ENCODE assay signal across 26 cellular contexts in genomic region chr16:79635488-79635887, GRCh38. TPM values are rescaled to one million over a fixed set of nuclear protein-coding genes. Genes with fewer than 3 reads are reported as not detected.
A peak's percentile ranks its signal among the peaks of the same experiment; 100 is the strongest.
DNase-seq lines count a peak whose midpoint lies in the region; ATAC-seq, FAIRE-seq and TF ChIP-seq lines count a peak whose summit lies in the region.
"Had no signal": no experiment of that assay in that cellular context is flagged by ENCODE, and none has a peak within 500 bp of the region (broad histone marks: within the 10 kb centered on the region; RNA-seq: fewer than 3 reads in every experiment).

No MANE protein-coding gene starts in this region.

- H3K27me3 ChIP-seq in bronchial epithelial cell (ENCODE audit: control insufficient read depth, insufficient read depth, low read length) = no peaks in the 10 kb centered on the region
- H3K27me3 ChIP-seq: BE2C, BLaER1 had no signal

- ATAC-seq in esophagus mucosa (peak; percentile 80), HG03097 (IDR thresholded peaks at IDR 0.05; ENCODE audit: low FRiP score, unreplicated experiment) (no peak), HG03378 (IDR thresholded peaks at IDR 0.05; ENCODE audit: unreplicated experiment) (no peak)
- ATAC-seq: GM12878 had no signal

- no peak for FAIRE-seq in bronchial epithelial cell (lab: Jason Lieb, UNC)
- FAIRE-seq: A204.1, GM12878, GM12892, GM18507 had no signal

- H3K36me3 ChIP-seq in bronchial epithelial cell (ENCODE audit: control insufficient read depth, insufficient read depth, low read length) = no peaks in the 10 kb centered on the region
- H3K36me3 ChIP-seq: BE2C, BLaER1 had no signal

- no peak for TF ChIP-seq CTCF in bronchial epithelial cell (IDR thresholded peaks at IDR 0.05; ENCODE audit: insufficient read depth, low read length, severe bottlenecking)

- DNase-seq in bronchial epithelial cell (ENCODE audit: low read depth) (peak; percentile 17), anterior cingulate cortex (lab: John Stamatoyannopoulos, UW) (no peak)
- DNase-seq: 8988T; ACHN; BE2C; C1 segment of cervical spinal cord; CD4-positive, alpha-beta memory T cell; CD4-positive, CD25-positive, alpha-beta regulatory T cell; CD8-positive, alpha-beta memory T cell; COR-L47; DMS 273 treated with DMSO at 0.1 percent for 48 hours; DMS153; DMS53; DMS79; DND-41; EL; GDM1 had no signal

- H3K4me3 ChIP-seq in bronchial epithelial cell (ENCODE audit: low read depth, low read length) = no peak overlapping the region
- H3K4me3 ChIP-seq: BLaER1, GM12878 had no signal

RNA-seq across cellular contexts. Expression of gene MAF, which starts 35.0 kb away (rescaled TPM):
- total RNA-seq in bronchial epithelial cell (4.2 and 6.3 TPM in 2 replicates), esophagus mucosa (27.2 TPM)
- total RNA-seq: G401 had no signal
